ENCODE assay signal across 24 cellular contexts in the genomic region with DNA sequence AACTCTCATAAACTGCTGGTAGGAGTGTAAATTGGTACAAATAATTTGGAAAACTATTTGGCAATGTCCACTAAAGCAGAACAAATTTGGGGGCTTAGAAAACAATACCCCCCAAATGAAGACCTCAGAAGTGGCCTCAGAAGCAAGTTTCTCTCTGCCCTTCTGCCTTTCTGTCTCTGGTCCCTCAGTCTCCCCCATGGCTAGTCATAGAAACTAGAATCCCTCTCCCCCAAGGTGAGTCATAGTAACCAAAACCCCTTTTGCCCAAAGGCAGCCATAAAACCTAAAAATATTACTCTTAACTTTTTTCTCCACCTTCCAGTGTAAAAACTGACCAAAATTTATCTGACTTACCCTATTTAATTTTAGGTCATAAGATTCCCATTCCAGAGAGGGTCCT.
"Had no signal": no experiment of that assay in that cellular context is flagged by ENCODE, and none has a peak within 500 bp of the region (broad histone marks: within the 10 kb centered on the region; RNA-seq: fewer than 3 reads in every experiment).

No MANE protein-coding gene starts in this region.

- H3K9me3 ChIP-seq: colonic mucosa, esophagus muscularis mucosa, esophagus squamous epithelium, gastrocnemius medialis, gastroesophageal sphincter, heart left ventricle, heart right ventricle had no signal

- DNase-seq: colonic mucosa; cortex of kidney; dermis blood vessel endothelial cell; dorsolateral prefrontal cortex; effector CD4-positive, alpha-beta T cell; effector CD8-positive, alpha-beta T cell; effector memory CD4-positive, alpha-beta T cell; effector memory CD8-positive, alpha-beta T cell; endodermal cell; erythroblast; esophagus squamous epithelium; foreskin fibroblast; foreskin keratinocyte; foreskin melanocyte; gastrocnemius medialis; glutamatergic neuron; head of caudate nucleus; heart left ventricle; heart right ventricle had no signal

- H3K27me3 ChIP-seq: colonic mucosa, esophagus muscularis mucosa, esophagus squamous epithelium, foreskin keratinocyte, gastrocnemius medialis, gastroesophageal sphincter, heart left ventricle, heart right ventricle had no signal

- H3K27ac ChIP-seq: colonic mucosa, coronary artery, dorsolateral prefrontal cortex, epithelial cell of prostate, esophagus muscularis mucosa, esophagus squamous epithelium, foreskin keratinocyte, gastrocnemius medialis, gastroesophageal sphincter, heart left ventricle, heart right ventricle had no signal

- H3K4me1 ChIP-seq: colonic mucosa, esophagus muscularis mucosa, esophagus squamous epithelium, foreskin keratinocyte had no signal

- H3K4me3 ChIP-seq: colonic mucosa, coronary artery, dorsolateral prefrontal cortex, esophagus muscularis mucosa, esophagus squamous epithelium, gastrocnemius medialis, gastroesophageal sphincter, heart left ventricle, heart right ventricle had no signal

- ATAC-seq: effector memory CD8-positive, alpha-beta T cell; esophagus mucosa; foreskin keratinocyte; gastrocnemius medialis; gastroesophageal sphincter; heart left ventricle; heart right ventricle had no signal

- H3K36me3 ChIP-seq: colonic mucosa, esophagus muscularis mucosa, esophagus squamous epithelium, gastrocnemius medialis, gastroesophageal sphincter, heart left ventricle, heart right ventricle had no signal
